Comparison of ENCODE assay signal across 8 cellular contexts in the genomic region with DNA sequence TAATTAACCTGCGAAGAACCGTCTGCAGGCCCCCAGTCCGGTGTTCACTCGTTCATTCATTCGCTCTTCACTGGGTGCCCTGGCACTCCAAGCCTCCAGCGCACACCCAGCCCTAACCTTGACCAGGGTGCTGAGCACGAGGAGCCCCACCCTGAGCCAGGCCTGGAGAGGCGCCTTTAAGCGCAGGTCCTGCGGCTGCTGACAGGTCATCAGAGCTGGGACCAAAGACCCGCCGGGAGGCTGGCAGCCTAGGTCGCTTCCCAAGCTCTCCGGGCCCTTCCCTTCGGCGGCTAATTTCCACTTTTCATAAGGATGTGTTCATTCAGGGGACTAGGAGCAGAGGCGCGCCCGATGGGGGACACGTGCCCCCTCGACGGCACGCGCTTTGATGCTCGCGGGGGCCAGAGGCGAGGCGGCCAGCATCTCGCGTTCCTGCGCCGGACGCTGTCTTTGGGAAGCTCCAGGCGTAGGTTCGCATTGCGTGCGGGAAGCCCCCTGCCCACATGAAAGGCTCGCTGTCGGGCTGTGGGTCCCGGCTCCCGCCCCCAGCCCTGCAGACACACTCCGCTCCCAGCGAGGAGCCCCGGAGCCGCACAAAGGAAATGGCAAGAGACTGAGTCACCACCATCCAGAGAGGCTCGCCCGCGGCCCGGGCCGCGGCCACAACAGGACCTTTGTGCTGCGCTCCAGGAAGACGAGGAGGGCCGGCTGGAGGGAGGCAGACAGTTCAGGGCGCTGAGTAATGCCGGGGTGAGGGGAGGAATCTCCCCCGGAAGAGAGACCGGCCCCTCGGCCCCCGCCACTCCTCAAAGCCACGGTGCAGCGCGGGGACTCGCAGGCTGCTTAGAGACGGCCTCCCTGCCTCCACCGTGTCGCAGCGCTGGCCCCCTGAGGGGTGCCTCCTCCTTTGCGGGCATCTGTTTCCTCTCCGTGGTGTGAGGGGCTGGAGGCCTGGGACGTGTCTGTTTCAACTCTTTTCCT.
DNase-seq lines count a peak whose midpoint lies in the region; ATAC-seq and TF ChIP-seq lines count a peak whose summit lies in the region.

No MANE protein-coding gene starts in this region.

- no peak for TF ChIP-seq CTCF in uterus (IDR thresholded peaks at IDR 0.05)

- no peak for TF ChIP-seq POLR2A in uterus (IDR thresholded peaks at IDR 0.05)

- H3K27me3 ChIP-seq in uterus: no peaks in the 10 kb centered on the region

- H3K36me3 ChIP-seq in mesodermal cell (ENCODE audit: control insufficient read depth, insufficient read depth, low read length) (no peaks in the 10 kb centered on the region), uterus (no peaks in the 10 kb centered on the region)

- H3K27ac ChIP-seq in mesodermal cell (ENCODE audit: low read depth, low read length, severe bottlenecking): peak overlapping the region; percentile 93
- H3K27ac ChIP-seq in uterus: no peak overlapping the region

- H3K4me1 ChIP-seq in mesodermal cell (ENCODE audit: control insufficient read depth, insufficient read depth, low read length, poor library complexity, severe bottlenecking): peaks cover 57% of the 10 kb centered on the region
- no peaks in the 10 kb centered on the region for H3K4me1 ChIP-seq in uterus

- H3K4me3 ChIP-seq in mesodermal cell (ENCODE audit: extremely low read depth, insufficient read depth, low read length, poor library complexity, severe bottlenecking): no peak overlapping the region
- H3K4me3 ChIP-seq in uterus: no peak overlapping the region

- intact Hi-C loops in uterus (cut with DNase I; ENCODE audit: low total_unique reads): no loop called here

- peak; percentile 31 for DNase-seq in CD1c-positive myeloid dendritic cell (ENCODE audit: extremely low spot score)
- DNase-seq in MV-4-11 (lab: John Stamatoyannopoulos, UW): peak; percentile 49
- peak; percentile 35 for DNase-seq in dedifferentiated amniotic fluid mesenchymal stem cell (ENCODE audit: extremely low spot score)
- no peak for DNase-seq in NCI-H2107 treated with DMSO at 0.1 percent for 48 hours (lab: John Stamatoyannopoulos, UW; ENCODE audit: unreplicated experiment)
- DNase-seq in uterus: no peak
- DNase-seq in DMS79 (lab: John Stamatoyannopoulos, UW): no peak

- 29 to 35% methylated on average over 45 to 66 of the region's 71 CpGs for WGBS in mesodermal cell (ENCODE audit: insufficient coverage in 2 of 2), 2 experiments

- H3K9me3 ChIP-seq in mesodermal cell (ENCODE audit: control insufficient read depth, low read length) (no peaks in the 10 kb centered on the region), uterus (no peaks in the 10 kb centered on the region)

- no peak for ATAC-seq in HG03159 (IDR thresholded peaks at IDR 0.05; ENCODE audit: unreplicated experiment)

Comparison
In these comparisons a context has a peak if more than half of its experiments do, and no peak if none do; other contexts are left out.
1. DNase-seq: peak in CD1c-positive myeloid dendritic cell (single experiment), MV-4-11 (single experiment) and dedifferentiated amniotic fluid mesenchymal stem cell (single experiment); none in NCI-H2107 treated with DMSO at 0.1 percent for 48 hours (single experiment), uterus (0 of 2) and DMS79 (single experiment).